Comparison of ENCODE assay signal across 1 cellular context in genomic region chr17:59565171-59565958, GRCh38.
TF ChIP-seq lines count a peak whose summit lies in the region.

Gene DHX40, plus strand, starts transcription at chr17:59565610. Its CDS starts 62 bp downstream, at chr17:59565672.

TF ChIP-seq in HCT116, 20 proteins besides CTCF, POLR2A, EP300 and RAD21 (continued from another document):
- TF ChIP-seq ZBTB33 (IDR thresholded peaks at IDR 0.05; ENCODE audit: extremely low read depth, insufficient replicate concordance, low read length), result peak; percentile 54
- peak; percentile 91 for TF ChIP-seq SP1 (IDR thresholded peaks at IDR 0.05; ENCODE audit: low read depth)
- TF ChIP-seq CBX3 (IDR thresholded peaks at IDR 0.05; ENCODE audit: low read depth), result peak; percentile 100
- peak; percentile 97 for TF ChIP-seq SRF (IDR thresholded peaks at IDR 0.05; ENCODE audit: low read depth)
